Comparison of ENCODE assay signal across 8 cellular contexts in genomic region chr11:45843158-45843924, GRCh38. TPM values are rescaled to one million over a fixed set of nuclear protein-coding genes. Genes with fewer than 3 reads are reported as not detected.
DNase-seq lines count a peak whose midpoint lies in the region; ATAC-seq, FAIRE-seq and TF ChIP-seq lines count a peak whose summit lies in the region.

No MANE protein-coding gene starts in this region.

- peaks cover 40% of the 10 kb centered on the region for H3K4me1 ChIP-seq in HepG2 (ENCODE audit: insufficient read depth, low read length)

- H3K4me3 ChIP-seq in coronary artery: peak overlapping the region; percentile 57
- H3K4me3 ChIP-seq in HepG2 (replicated peaks in 1 of 3; ENCODE audit: insufficient read depth in 1 of 3, low read depth in 2 of 3, low read length in 3 of 3): peak overlapping the region in 2 of 3 experiments; percentile 38 to 59; a peak in 3 of 6 replicates

- under 1% methylated on average over 14 of the region's 22 CpGs for WGBS in HepG2 (ENCODE audit: low lambda C conversion rate)

- TF ChIP-seq EP300 in HepG2 (IDR thresholded peaks at IDR 0.05; ENCODE audit: low read depth in 2 of 2, low read length in 2 of 2) (peak in 1 of 2 experiments; percentile 30; a peak in 3 of 4 replicates), HepG2 (CRISPR knock-in tag; IDR thresholded peaks at IDR 0.05; ENCODE audit: borderline replicate concordance) (peak; percentile 26; the same call in 1 of the 2 replicates)

- POLR2A ChIA-PET in HepG2 (lab: Yijun Ruan, JAX): interaction anchor here (0.7 kb wide), 1 partner anchor 700 kb away, joined by 3 read pairs; no protein-coding TSS in a partner anchor

- H3K27ac ChIP-seq in coronary artery: peak overlapping the region; percentile 36 to 63
- H3K27ac ChIP-seq in HepG2 (ENCODE audit: extremely low read length, insufficient read depth, low read length): peak overlapping the region; percentile 96

- peak overlapping the region; percentile 66 for H3K9ac ChIP-seq in HepG2 (ENCODE audit: insufficient read depth, low read depth, low read length)

- intact Hi-C loops in HepG2 (cut with micrococcal nuclease; ENCODE audit: unreplicated experiment): loop anchor here (2.0 to 10.0 kb wide), 2 partner anchors 39 to 161 kb away; partner anchors contain the start of gene SLC35C1

- H4K20me1 ChIP-seq in HepG2 (ENCODE audit: insufficient read depth, low read length): peaks cover 7% of the 10 kb centered on the region

- peak; percentile 26 for ATAC-seq in HG03097 (IDR thresholded peaks at IDR 0.05; ENCODE audit: low FRiP score, unreplicated experiment)
- peak; percentile 47 for ATAC-seq in HepG2
- no peak for ATAC-seq in GM18519 (IDR thresholded peaks at IDR 0.05; ENCODE audit: low FRiP score, unreplicated experiment)

- TF ChIP-seq CTCF in coronary artery (IDR thresholded peaks at IDR 0.05) (peak; percentile 87), HepG2 (CRISPR knock-in tag; IDR thresholded peaks at IDR 0.05) (peak; percentile 92)

- CTCF ChIA-PET in HepG2 (lab: Yijun Ruan, JAX; ENCODE audit: low intra/inter-chr PET ratio, low total read pairs): interaction anchor here (1.9 kb wide), 1 partner anchor 10 kb away, joined by 6 read pairs; no protein-coding TSS in a partner anchor

- peak; percentile 70 for FAIRE-seq in HepG2 (lab: Jason Lieb, UNC)

- DNase-seq in Caki2 (ENCODE audit: low read depth) (peak; percentile 90), NCI-H774 (lab: John Stamatoyannopoulos, UW) (peak; percentile 88), coronary artery (ENCODE audit: low spot score) (peak; percentile 97), HepG2 (ENCODE audit: low spot score) (peak; percentile 93)
- peak; percentile 88 for DNase-seq in activated CD4-positive, alpha-beta T cell treated with anti-CD3 and anti-CD28 coated beads, Interleukin-2, amount 50 U/mL, for 1 hour
- peak; percentile 76 for DNase-seq in stimulated activated CD4-positive, alpha-beta T cell treated with anti-CD3 and anti-CD28 coated beads, Interleukin-2, amount 100 ng/mL, for 4 hours (ENCODE audit: low read depth)

- BruUV-seq in HepG2 (replicated peaks; lab: Mats Ljungman, UMichigan): no TSS peak

- no peaks in the 10 kb centered on the region for H3K36me3 ChIP-seq in HepG2 (replicated peaks in 1 of 2; ENCODE audit: control insufficient read depth in 1 of 2, insufficient read depth in 2 of 2, low read length in 2 of 2)

- peaks cover 5% of the 10 kb centered on the region for H3K79me2 ChIP-seq in HepG2 (ENCODE audit: insufficient read depth, low read length)

- H3K4me2 ChIP-seq in HepG2 (ENCODE audit: low read depth, low read length): peak overlapping the region; percentile 92

- peak; percentile 68; the same call in 1 of the 2 replicates for TF ChIP-seq RAD21 in HepG2 (CRISPR knock-in tag; IDR thresholded peaks at IDR 0.05)

- peak overlapping the region; percentile 75 for H2AFZ ChIP-seq in HepG2 (ENCODE audit: low read length)

- no peaks in the 10 kb centered on the region; a peak in 1 of 5 replicates for H3K27me3 ChIP-seq in HepG2 (ENCODE audit: control insufficient read depth in 1 of 2, insufficient read depth in 2 of 2, low read length in 2 of 2)

- H3K9me3 ChIP-seq in HepG2 (ENCODE audit: low read length): no peaks in the 10 kb centered on the region

- TF ChIP-seq POLR2A in HepG2 (IDR thresholded peaks at IDR 0.05; ENCODE audit: insufficient read depth in 1 of 2, low read depth in 2 of 2, low read length in 2 of 2): peak; percentile 29 to 56; a peak in 2 of 4 replicates

- in situ Hi-C loops in Caki2 (cut with HindIII; ENCODE audit: low pct_unique_long_range_greater_than_20kb, low sequenced_read_pairs) (no loop called here), HepG2 (cut with HindIII; ENCODE audit: extremely low pct_ligation_motif_present, low pct_unique_long_range_greater_than_20kb) (no loop called here)

RNA-seq across cellular contexts. Expression of gene CRY2, which starts 3.9 kb away (rescaled TPM):
- total RNA-seq in Caki2 (2014; rRNA removed; shearing (Covaris generic); ENCODE audit: low replicate concordance): 6.9 and 11.1 TPM in 2 replicates
- 8.8 and 12.2 TPM in 2 replicates for total RNA-seq in HepG2 (2016; rRNA removed; fragmentation: Illumina TruSeq; extraction: Trizol)
- 8.5 and 9.2 TPM in 2 replicates for total RNA-seq in HepG2 (2016; cell fraction: cytosol; rRNA removed; fragmentation: Illumina TruSeq; extraction: Trizol; ENCODE audit: low read depth)
- 7.8 and 11.7 TPM in 2 replicates for total RNA-seq in HepG2 (2016; cell fraction: insoluble cytoplasmic fraction; rRNA removed; fragmentation: Illumina TruSeq; extraction: Trizol)
- total RNA-seq in HepG2 (2016; cell fraction: membrane; rRNA removed; fragmentation: Illumina TruSeq; extraction: Trizol): 7.7 and 7.9 TPM in 2 replicates
- total RNA-seq in HepG2 (2016; cell fraction: nucleus; rRNA removed; fragmentation: Illumina TruSeq; extraction: Trizol): 14.4 and 18.4 TPM in 2 replicates
- polyA plus RNA-seq in HepG2 (2011; rRNA removed): 10.0 and 10.1 TPM in 2 replicates
- 4.5 and 4.8 TPM in 2 replicates for polyA plus RNA-seq in HepG2 (2011; cell fraction: cytosol; rRNA removed)
- 42.1 and 49.3 TPM in 2 replicates for polyA plus RNA-seq in HepG2 (2011; cell fraction: nucleus; rRNA removed)
- polyA plus RNA-seq in HepG2 (2012): 8.4 and 8.8 TPM in 2 replicates
- 0.70 and 0.83 TPM in 2 replicates for polyA plus RNA-seq in HepG2 (2016; cell fraction: cytosol; fragmentation: Illumina TruSeq; extraction: Trizol; ENCODE audit: low read depth)
- 6.0 and 7.6 TPM in 2 replicates for polyA plus RNA-seq in HepG2 (2016; cell fraction: insoluble cytoplasmic fraction; fragmentation: Illumina TruSeq; extraction: Trizol; ENCODE audit: low read depth)
- 1.9 and 2.1 TPM in 2 replicates for polyA plus RNA-seq in HepG2 (2016; cell fraction: membrane; fragmentation: Illumina TruSeq; extraction: Trizol; ENCODE audit: low read depth)
- polyA plus RNA-seq in HepG2 (2016; cell fraction: nucleus; fragmentation: Illumina TruSeq; extraction: Trizol; ENCODE audit: insufficient read depth, low read depth): 27.9 and 28.8 TPM in 2 replicates
- polyA minus RNA-seq in HepG2 (2011; rRNA and poly(A)+ RNA removed; ENCODE audit: low replicate concordance): 28.6 and 30.6 TPM in 2 replicates
- 7.2 and 7.8 TPM in 2 replicates for polyA minus RNA-seq in HepG2 (2011; cell fraction: cytosol; rRNA and poly(A)+ RNA removed)
- polyA minus RNA-seq in HepG2 (2011; cell fraction: nucleus; rRNA and poly(A)+ RNA removed): 25.4 and 26.0 TPM in 2 replicates

RNA-seq across cellular contexts. Expression of gene SLC35C1, which starts 38.4 kb away (rescaled TPM):
- 4.8 and 4.9 TPM in 2 replicates for total RNA-seq in Caki2 (2014; rRNA removed; shearing (Covaris generic); ENCODE audit: low replicate concordance)
- total RNA-seq in HepG2 (2016; rRNA removed; fragmentation: Illumina TruSeq; extraction: Trizol): 6.1 and 7.0 TPM in 2 replicates
- total RNA-seq in HepG2 (2016; cell fraction: cytosol; rRNA removed; fragmentation: Illumina TruSeq; extraction: Trizol; ENCODE audit: low read depth): 2.8 and 3.3 TPM in 2 replicates
- 5.8 and 7.5 TPM in 2 replicates for total RNA-seq in HepG2 (2016; cell fraction: insoluble cytoplasmic fraction; rRNA removed; fragmentation: Illumina TruSeq; extraction: Trizol)
- 9.9 and 10.1 TPM in 2 replicates for total RNA-seq in HepG2 (2016; cell fraction: membrane; rRNA removed; fragmentation: Illumina TruSeq; extraction: Trizol)
- total RNA-seq in HepG2 (2016; cell fraction: nucleus; rRNA removed; fragmentation: Illumina TruSeq; extraction: Trizol): 8.9 and 10.1 TPM in 2 replicates
- 2.6 and 2.9 TPM in 2 replicates for polyA plus RNA-seq in HepG2 (2011; rRNA removed)
- polyA plus RNA-seq in HepG2 (2011; cell fraction: cytosol; rRNA removed): 1.8 and 3.3 TPM in 2 replicates
- 5.3 and 6.1 TPM in 2 replicates for polyA plus RNA-seq in HepG2 (2011; cell fraction: nucleus; rRNA removed)
- 5.5 and 7.2 TPM in 2 replicates for polyA plus RNA-seq in HepG2 (2012)
- 4.4 and 5.2 TPM in 2 replicates for polyA plus RNA-seq in HepG2 (2016; cell fraction: cytosol; fragmentation: Illumina TruSeq; extraction: Trizol; ENCODE audit: low read depth)
- polyA plus RNA-seq in HepG2 (2016; cell fraction: insoluble cytoplasmic fraction; fragmentation: Illumina TruSeq; extraction: Trizol; ENCODE audit: low read depth): 8.6 and 9.4 TPM in 2 replicates
- 10.8 and 11.1 TPM in 2 replicates for polyA plus RNA-seq in HepG2 (2016; cell fraction: membrane; fragmentation: Illumina TruSeq; extraction: Trizol; ENCODE audit: low read depth)
- 11.8 and 12.4 TPM in 2 replicates for polyA plus RNA-seq in HepG2 (2016; cell fraction: nucleus; fragmentation: Illumina TruSeq; extraction: Trizol; ENCODE audit: insufficient read depth, low read depth)
- polyA minus RNA-seq in HepG2 (2011; rRNA and poly(A)+ RNA removed; ENCODE audit: low replicate concordance): 22.9 and 26.1 TPM in 2 replicates
- 6.5 and 8.0 TPM in 2 replicates for polyA minus RNA-seq in HepG2 (2011; cell fraction: cytosol; rRNA and poly(A)+ RNA removed)
- polyA minus RNA-seq in HepG2 (2011; cell fraction: nucleus; rRNA and poly(A)+ RNA removed): 3.4 and 5.5 TPM in 2 replicates

RNA-seq across cellular contexts. Expression of gene MAPK8IP1, which starts 42.1 kb away (rescaled TPM):
- total RNA-seq in Caki2 (2014; rRNA removed; shearing (Covaris generic); ENCODE audit: low replicate concordance): 6.5 and 6.9 TPM in 2 replicates
- total RNA-seq in HepG2 (2016; rRNA removed; fragmentation: Illumina TruSeq; extraction: Trizol): 3.0 and 4.2 TPM in 2 replicates
- 1.8 and 1.9 TPM in 2 replicates for total RNA-seq in HepG2 (2016; cell fraction: cytosol; rRNA removed; fragmentation: Illumina TruSeq; extraction: Trizol; ENCODE audit: low read depth)
- 4.1 and 4.2 TPM in 2 replicates for total RNA-seq in HepG2 (2016; cell fraction: insoluble cytoplasmic fraction; rRNA removed; fragmentation: Illumina TruSeq; extraction: Trizol)
- 4.9 and 5.4 TPM in 2 replicates for total RNA-seq in HepG2 (2016; cell fraction: membrane; rRNA removed; fragmentation: Illumina TruSeq; extraction: Trizol)
- total RNA-seq in HepG2 (2016; cell fraction: nucleus; rRNA removed; fragmentation: Illumina TruSeq; extraction: Trizol): 2.2 and 2.8 TPM in 2 replicates
- polyA plus RNA-seq in HepG2 (2011; rRNA removed): 2.2 and 3.1 TPM in 2 replicates
- 2.2 and 3.1 TPM in 2 replicates for polyA plus RNA-seq in HepG2 (2011; cell fraction: cytosol; rRNA removed)
- 5.3 and 6.8 TPM in 2 replicates for polyA plus RNA-seq in HepG2 (2011; cell fraction: nucleus; rRNA removed)
- polyA plus RNA-seq in HepG2 (2012): 1.2 and 1.9 TPM in 2 replicates
- 2.5 and 2.9 TPM in 2 replicates for polyA plus RNA-seq in HepG2 (2016; cell fraction: cytosol; fragmentation: Illumina TruSeq; extraction: Trizol; ENCODE audit: low read depth)
- 4.7 and 5.0 TPM in 2 replicates for polyA plus RNA-seq in HepG2 (2016; cell fraction: insoluble cytoplasmic fraction; fragmentation: Illumina TruSeq; extraction: Trizol; ENCODE audit: low read depth)
- polyA plus RNA-seq in HepG2 (2016; cell fraction: membrane; fragmentation: Illumina TruSeq; extraction: Trizol; ENCODE audit: low read depth): 5.4 and 6.2 TPM in 2 replicates
- polyA plus RNA-seq in HepG2 (2016; cell fraction: nucleus; fragmentation: Illumina TruSeq; extraction: Trizol; ENCODE audit: insufficient read depth, low read depth): 5.6 and 7.4 TPM in 2 replicates
- 1.2 and 6.3 TPM in 2 replicates for polyA minus RNA-seq in HepG2 (2011; rRNA and poly(A)+ RNA removed; ENCODE audit: low replicate concordance)
- 2.4 TPM in 2 replicates for polyA minus RNA-seq in HepG2 (2011; cell fraction: cytosol; rRNA and poly(A)+ RNA removed)
- 1.2 TPM in 2 replicates for polyA minus RNA-seq in HepG2 (2011; cell fraction: nucleus; rRNA and poly(A)+ RNA removed)
